Comparison of ENCODE assay signal across 1 cellular context in genomic region chr9:121399126-121399882, GRCh38.
TF ChIP-seq lines count a peak whose summit lies in the region.

No MANE protein-coding gene starts in this region.

TF ChIP-seq in HCT116, 20 proteins besides CTCF, POLR2A, EP300 and RAD21 (continued from another document):
- TF ChIP-seq REST (IDR thresholded peaks at IDR 0.05; ENCODE audit: low read depth), result no peak
- TF ChIP-seq CBX3 (IDR thresholded peaks at IDR 0.05; ENCODE audit: low read depth), result no peak
